29 cellular contexts compared by ENCODE assay signal in the genomic region with DNA sequence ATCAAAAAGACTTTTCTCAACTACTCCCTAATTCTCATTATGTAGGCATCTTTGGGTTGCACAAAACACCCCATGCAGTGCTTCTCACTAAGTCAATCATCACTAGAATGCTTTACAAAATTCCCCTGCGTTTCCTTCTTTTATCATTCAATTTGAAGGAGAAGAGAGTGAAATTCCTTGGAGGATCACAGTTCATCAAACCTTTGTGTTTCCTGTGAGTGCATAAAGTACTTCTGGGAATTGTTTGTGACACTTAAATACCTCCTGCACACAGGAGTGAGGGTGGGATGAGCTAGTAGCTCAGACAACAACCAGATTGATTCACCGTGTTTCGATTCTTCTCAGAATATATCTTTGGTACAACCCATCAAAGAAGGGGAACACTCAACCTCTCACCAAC. TPM values are rescaled to one million over a fixed set of nuclear protein-coding genes. Genes with fewer than 3 reads are reported as not detected.
"Had no signal": no experiment of that assay in that cellular context is flagged by ENCODE, and none has a peak within 500 bp of the region (broad histone marks: within the 10 kb centered on the region; RNA-seq: fewer than 3 reads in every experiment).

No MANE protein-coding gene starts in this region.

- H3K4me2 ChIP-seq: hepatocyte had no signal

- H3K79me2 ChIP-seq: hepatocyte had no signal

- H3K27ac ChIP-seq: foreskin keratinocyte, hepatocyte, neutrophil, ovary, prostate gland, right atrium auricular region, thyroid gland had no signal

- ATAC-seq: activated CD8-positive, alpha-beta memory T cell treated with anti-CD3 and anti-CD28 coated beads, Interleukin-2, amount 10 ng/mL, durations not matched to agents 7 days and 5 days; activated naive CD8-positive, alpha-beta T cell treated with anti-CD3 and anti-CD28 coated beads, Interleukin-2, amount 50 U/mL, for 24 hours; foreskin keratinocyte; left ventricle myocardium superior; natural killer cell; T-helper 17 cell had no signal

- H3K27me3 ChIP-seq: foreskin keratinocyte, hepatocyte, neutrophil, ovary, right atrium auricular region, thyroid gland had no signal

- H3K4me3 ChIP-seq: hepatocyte, ovary, prostate gland, right atrium auricular region, thyroid gland had no signal

- H3K4me3 Mint-ChIP-seq: activated CD4-positive, alpha-beta memory T cell treated with anti-CD3 and anti-CD28 coated beads, Interleukin-2, amount 10 ng/mL, durations not matched to agents 7 days and 5 days; activated CD4-positive, alpha-beta T cell treated with anti-CD3 and anti-CD28 coated beads, Interleukin-2, amount 10 ng/mL, durations not matched to agents 24 days and 14 days; activated CD8-positive, alpha-beta memory T cell treated with anti-CD3 and anti-CD28 coated beads, Interleukin-2, amount 10 ng/mL, durations not matched to agents 7 days and 5 days; activated naive CD8-positive, alpha-beta T cell treated with anti-CD3 and anti-CD28 coated beads, Interleukin-2, amount 50 U/mL, for 24 hours; activated T-helper 1 cell treated with anti-CD3 and anti-CD28 coated beads, Interleukin-12 subunit alpha, Interleukin-12 subunit beta, Interleukin-2, Interleukin-4 antibody, amounts not matched to agents 30 ng/mL and 10 ng/mL and 1 ng/mL, durations not matched to agents 14 hours and 24 hours and 36 hours; natural killer cell; T-helper 17 cell had no signal

- H3K9me3 ChIP-seq: neutrophil, ovary, prostate gland, thyroid gland had no signal

- H3K9me3 Mint-ChIP-seq: activated CD4-positive, alpha-beta T cell treated with anti-CD3 and anti-CD28 coated beads, Interleukin-2, amount 10 ng/mL, durations not matched to agents 24 days and 14 days had no signal

- H3K4me1 ChIP-seq: foreskin keratinocyte, prostate gland, right atrium auricular region, thyroid gland had no signal

- H3K27me3 Mint-ChIP-seq: activated CD4-positive, alpha-beta memory T cell treated with anti-CD3 and anti-CD28 coated beads, Interleukin-2, amount 10 ng/mL, durations not matched to agents 7 days and 5 days; activated CD4-positive, alpha-beta T cell treated with anti-CD3 and anti-CD28 coated beads, Interleukin-2, amount 10 ng/mL, durations not matched to agents 24 days and 14 days; activated CD8-positive, alpha-beta memory T cell treated with anti-CD3 and anti-CD28 coated beads, Interleukin-2, amount 10 ng/mL, durations not matched to agents 7 days and 5 days; activated naive CD8-positive, alpha-beta T cell treated with anti-CD3 and anti-CD28 coated beads, Interleukin-2, amount 50 U/mL, for 24 hours; T-helper 17 cell had no signal

- H3K36me3 Mint-ChIP-seq: activated CD8-positive, alpha-beta memory T cell treated with anti-CD3 and anti-CD28 coated beads, Interleukin-2, amount 10 ng/mL, durations not matched to agents 7 days and 5 days; natural killer cell had no signal

- H2AFZ ChIP-seq: hepatocyte had no signal

- FAIRE-seq: islet of Langerhans had no signal

- H3K36me3 ChIP-seq: neutrophil, ovary, prostate gland, right atrium auricular region, thyroid gland had no signal

- H3K27ac Mint-ChIP-seq: activated CD4-positive, alpha-beta memory T cell treated with anti-CD3 and anti-CD28 coated beads, Interleukin-2, amount 10 ng/mL, durations not matched to agents 7 days and 5 days; activated CD4-positive, alpha-beta T cell treated with anti-CD3 and anti-CD28 coated beads, Interleukin-2, amount 10 ng/mL, durations not matched to agents 24 days and 14 days; activated CD8-positive, alpha-beta memory T cell treated with anti-CD3 and anti-CD28 coated beads, Interleukin-2, amount 10 ng/mL, durations not matched to agents 7 days and 5 days; activated naive CD8-positive, alpha-beta T cell treated with anti-CD3 and anti-CD28 coated beads, Interleukin-2, amount 50 U/mL, for 24 hours; activated T-helper 1 cell treated with anti-CD3 and anti-CD28 coated beads, Interleukin-12 subunit alpha, Interleukin-12 subunit beta, Interleukin-2, Interleukin-4 antibody, amounts not matched to agents 30 ng/mL and 10 ng/mL and 1 ng/mL, durations not matched to agents 14 hours and 24 hours and 36 hours; natural killer cell; T-helper 17 cell had no signal

- H3K4me1 Mint-ChIP-seq: activated CD4-positive, alpha-beta memory T cell treated with anti-CD3 and anti-CD28 coated beads, Interleukin-2, amount 10 ng/mL, durations not matched to agents 7 days and 5 days; activated CD4-positive, alpha-beta T cell treated with anti-CD3 and anti-CD28 coated beads, Interleukin-2, amount 10 ng/mL, durations not matched to agents 24 days and 14 days; activated CD8-positive, alpha-beta memory T cell treated with anti-CD3 and anti-CD28 coated beads, Interleukin-2, amount 10 ng/mL, durations not matched to agents 7 days and 5 days; activated naive CD8-positive, alpha-beta T cell treated with anti-CD3 and anti-CD28 coated beads, Interleukin-2, amount 50 U/mL, for 24 hours; natural killer cell; T-helper 17 cell had no signal

- DNase-seq: activated CD4-positive, alpha-beta memory T cell treated with anti-CD3 and anti-CD28 coated beads, Interleukin-2, amount 10 ng/mL, durations not matched to agents 7 days and 5 days; activated CD4-positive, alpha-beta T cell treated with anti-CD3 and anti-CD28 coated beads, Interleukin-2, amount 10 ng/mL, durations not matched to agents 24 days and 14 days; activated CD4-positive, CD25-positive, alpha-beta regulatory T cell; activated CD8-positive, alpha-beta memory T cell treated with anti-CD3 and anti-CD28 coated beads, Interleukin-2, amount 10 ng/mL, durations not matched to agents 7 days and 5 days; activated gamma-delta T cell; activated naive CD4-positive, alpha-beta T cell treated with anti-CD3 and anti-CD28 coated beads, Interleukin-2, amount 50 U/mL, for 16 hours; activated naive CD8-positive, alpha-beta T cell treated with anti-CD3 and anti-CD28 coated beads, Interleukin-2, amount 50 U/mL, for 24 hours; activated T-cell treated with anti-CD3 and anti-CD28 coated beads for 4 hours; effector CD4-positive, alpha-beta T cell; foreskin keratinocyte; glutamatergic neuron; left ventricle myocardium superior; mammary epithelial cell; midbrain; natural killer cell; ovary; stimulated activated CD4-positive, alpha-beta T cell treated with anti-CD3 and anti-CD28 coated beads, Interleukin-4, amount 100 ng/mL, for 24 hours; stimulated activated naive CD4-positive, alpha-beta T cell treated with Interleukin-2 at 50 U/mL for 16 hours; T-helper 17 cell; thyroid gland had no signal

RNA-seq across cellular contexts. Expression of a gene that starts 3.7 kb away (rescaled TPM):
- total RNA-seq: activated CD4-positive, alpha-beta memory T cell treated with anti-CD3 and anti-CD28 coated beads, Interleukin-2, amount 10 ng/mL, durations not matched to agents 7 days and 5 days; activated CD4-positive, alpha-beta T cell treated with anti-CD3 and anti-CD28 coated beads, Interleukin-2, amount 10 ng/mL, durations not matched to agents 24 days and 14 days; activated CD8-positive, alpha-beta memory T cell treated with anti-CD3 and anti-CD28 coated beads, Interleukin-2, amount 10 ng/mL, durations not matched to agents 7 days and 5 days; activated T-helper 1 cell treated with anti-CD3 and anti-CD28 coated beads, Interleukin-12 subunit alpha, Interleukin-12 subunit beta, Interleukin-2, Interleukin-4 antibody, amounts not matched to agents 30 ng/mL and 10 ng/mL and 1 ng/mL, durations not matched to agents 14 hours and 24 hours and 36 hours; cerebellum; foreskin keratinocyte; hepatocyte; left ventricle myocardium superior; mammary epithelial cell; natural killer cell; ovary; prostate gland; right atrium auricular region; T-helper 17 cell; thyroid gland; ureter had no signal
- polyA plus RNA-seq: esophagus, foreskin keratinocyte, hepatocyte, mammary epithelial cell, ovary had no signal

RNA-seq across cellular contexts. Expression of a gene that starts 17.5 kb away (rescaled TPM):
- total RNA-seq: activated CD4-positive, alpha-beta memory T cell treated with anti-CD3 and anti-CD28 coated beads, Interleukin-2, amount 10 ng/mL, durations not matched to agents 7 days and 5 days; activated CD4-positive, alpha-beta T cell treated with anti-CD3 and anti-CD28 coated beads, Interleukin-2, amount 10 ng/mL, durations not matched to agents 24 days and 14 days; activated CD8-positive, alpha-beta memory T cell treated with anti-CD3 and anti-CD28 coated beads, Interleukin-2, amount 10 ng/mL, durations not matched to agents 7 days and 5 days; activated T-helper 1 cell treated with anti-CD3 and anti-CD28 coated beads, Interleukin-12 subunit alpha, Interleukin-12 subunit beta, Interleukin-2, Interleukin-4 antibody, amounts not matched to agents 30 ng/mL and 10 ng/mL and 1 ng/mL, durations not matched to agents 14 hours and 24 hours and 36 hours; cerebellum; foreskin keratinocyte; hepatocyte; left ventricle myocardium superior; mammary epithelial cell; natural killer cell; ovary; prostate gland; right atrium auricular region; T-helper 17 cell; thyroid gland; ureter had no signal
- polyA plus RNA-seq: esophagus, foreskin keratinocyte, hepatocyte, mammary epithelial cell, ovary had no signal

RNA-seq across cellular contexts. Expression of a gene that starts 39.1 kb away (rescaled TPM):
- total RNA-seq: activated CD4-positive, alpha-beta memory T cell treated with anti-CD3 and anti-CD28 coated beads, Interleukin-2, amount 10 ng/mL, durations not matched to agents 7 days and 5 days; activated CD4-positive, alpha-beta T cell treated with anti-CD3 and anti-CD28 coated beads, Interleukin-2, amount 10 ng/mL, durations not matched to agents 24 days and 14 days; activated CD8-positive, alpha-beta memory T cell treated with anti-CD3 and anti-CD28 coated beads, Interleukin-2, amount 10 ng/mL, durations not matched to agents 7 days and 5 days; activated T-helper 1 cell treated with anti-CD3 and anti-CD28 coated beads, Interleukin-12 subunit alpha, Interleukin-12 subunit beta, Interleukin-2, Interleukin-4 antibody, amounts not matched to agents 30 ng/mL and 10 ng/mL and 1 ng/mL, durations not matched to agents 14 hours and 24 hours and 36 hours; cerebellum; foreskin keratinocyte; hepatocyte; left ventricle myocardium superior; mammary epithelial cell; natural killer cell; ovary; prostate gland; right atrium auricular region; T-helper 17 cell; thyroid gland; ureter had no signal
- polyA plus RNA-seq: esophagus, foreskin keratinocyte, hepatocyte, mammary epithelial cell, ovary had no signal

RNA-seq across cellular contexts. Expression of a gene that starts 45.1 kb away (rescaled TPM):
- total RNA-seq: activated CD4-positive, alpha-beta memory T cell treated with anti-CD3 and anti-CD28 coated beads, Interleukin-2, amount 10 ng/mL, durations not matched to agents 7 days and 5 days; activated CD4-positive, alpha-beta T cell treated with anti-CD3 and anti-CD28 coated beads, Interleukin-2, amount 10 ng/mL, durations not matched to agents 24 days and 14 days; activated CD8-positive, alpha-beta memory T cell treated with anti-CD3 and anti-CD28 coated beads, Interleukin-2, amount 10 ng/mL, durations not matched to agents 7 days and 5 days; activated T-helper 1 cell treated with anti-CD3 and anti-CD28 coated beads, Interleukin-12 subunit alpha, Interleukin-12 subunit beta, Interleukin-2, Interleukin-4 antibody, amounts not matched to agents 30 ng/mL and 10 ng/mL and 1 ng/mL, durations not matched to agents 14 hours and 24 hours and 36 hours; cerebellum; foreskin keratinocyte; hepatocyte; left ventricle myocardium superior; mammary epithelial cell; natural killer cell; ovary; prostate gland; right atrium auricular region; T-helper 17 cell; thyroid gland; ureter had no signal
- polyA plus RNA-seq: esophagus, foreskin keratinocyte, hepatocyte, mammary epithelial cell, ovary had no signal
